ENCODE assay signal across 16 cellular contexts in the genomic region with DNA sequence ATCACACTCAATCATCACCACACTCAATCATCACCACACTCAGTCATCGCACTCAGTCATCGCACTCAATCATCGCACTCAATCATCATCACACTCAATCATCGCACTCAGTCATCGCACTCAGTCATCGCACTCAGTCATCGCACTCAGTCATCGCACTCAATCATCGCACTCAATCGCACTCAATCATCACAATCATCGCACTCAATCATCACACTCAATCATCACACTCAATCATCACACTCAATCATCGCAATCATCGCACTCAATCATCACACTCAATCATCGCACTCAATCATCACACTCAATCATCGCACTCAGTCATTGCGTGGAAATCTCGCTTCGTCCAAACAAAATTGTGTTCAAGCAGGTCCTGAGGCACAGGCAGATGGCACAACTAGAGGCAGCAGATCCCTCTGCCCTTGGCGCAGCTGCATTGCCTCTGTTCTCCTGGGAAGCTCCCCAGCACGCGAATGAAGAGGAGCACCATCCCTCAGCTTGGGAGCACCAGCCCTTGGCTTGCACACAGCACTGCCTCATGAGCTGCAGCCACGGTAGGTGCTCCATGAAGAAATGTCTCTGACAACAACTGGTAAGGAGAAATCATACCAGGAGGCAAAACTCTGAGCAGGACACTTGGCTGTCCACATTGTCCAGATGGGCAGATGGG.
DNase-seq lines count a peak whose midpoint lies in the region; ATAC-seq, FAIRE-seq and TF ChIP-seq lines count a peak whose summit lies in the region.
"Had no signal": no experiment of that assay in that cellular context is flagged by ENCODE, and none has a peak within 500 bp of the region (broad histone marks: within the 10 kb centered on the region; RNA-seq: fewer than 3 reads in every experiment).

No MANE protein-coding gene starts in this region.

- in situ Hi-C loops in HepG2 (cut with HindIII; ENCODE audit: extremely low pct_ligation_motif_present, low pct_unique_long_range_greater_than_20kb): no loop called here

- no peaks in the 10 kb centered on the region for H3K9me3 ChIP-seq in HepG2 (ENCODE audit: low read length)
- H3K9me3 ChIP-seq in right lobe of liver: no peaks in the 10 kb centered on the region
- H3K9me3 ChIP-seq in spleen: peaks cover 0 to 9% (median under 1%) of the 10 kb centered on the region in 8 donors
- H3K9me3 ChIP-seq in gastroesophageal sphincter: no peaks in the 10 kb centered on the region

- H3K4me2 ChIP-seq in HepG2 (ENCODE audit: low read depth, low read length): no peak overlapping the region

- 93% methylated on average over 22 of the region's 22 CpGs for WGBS in HepG2 (ENCODE audit: low lambda C conversion rate)
- 80% methylated on average over 20 of the region's 22 CpGs for WGBS in right lobe of liver (ENCODE audit: insufficient coverage, low coverage, low lambda C conversion rate, missing lambda C conversion rate)
- WGBS in spleen, 5 donors: 79 to 93% (median 87%) methylated on average over 19 to 22 of the region's 22 CpGs
- 44 to 81% methylated on average over 6 to 16 of the region's 22 CpGs for WGBS in gastroesophageal sphincter (ENCODE audit: low coverage in 1 of 2), 2 donors

- ATAC-seq in HepG2 (no peak), right lobe of liver (no peak), GM18520 (IDR thresholded peaks at IDR 0.05; ENCODE audit: unreplicated experiment) (no peak), gastroesophageal sphincter (no peak)

- H2AFZ ChIP-seq in HepG2 (ENCODE audit: low read length): no peak overlapping the region
- H2AFZ ChIP-seq: GM23248 had no signal

- TF ChIP-seq EP300 in HepG2 (IDR thresholded peaks at IDR 0.05; ENCODE audit: low read depth in 2 of 2, low read length in 2 of 2): no peak
- no peak for TF ChIP-seq EP300 in HepG2 (CRISPR knock-in tag; IDR thresholded peaks at IDR 0.05; ENCODE audit: borderline replicate concordance)
- TF ChIP-seq EP300 in gastroesophageal sphincter (IDR thresholded peaks at IDR 0.05): no peak

- no peaks in the 10 kb centered on the region for H3K27me3 ChIP-seq in HepG2 (ENCODE audit: control insufficient read depth in 1 of 2, insufficient read depth in 2 of 2, low read length in 2 of 2)
- H3K27me3 ChIP-seq in right lobe of liver: no peaks in the 10 kb centered on the region
- H3K27me3 ChIP-seq in bronchial epithelial cell (ENCODE audit: control insufficient read depth, insufficient read depth, low read length): no peaks in the 10 kb centered on the region
- no peaks in the 10 kb centered on the region for H3K27me3 ChIP-seq in spleen (replicated peaks in 1 of 7)
- H3K27me3 ChIP-seq in gastroesophageal sphincter: no peaks in the 10 kb centered on the region
- H3K27me3 ChIP-seq: BLaER1 had no signal

- BruUV-seq in HepG2 (replicated peaks; lab: Mats Ljungman, UMichigan): no TSS peak

- intact Hi-C loops in HepG2 (cut with micrococcal nuclease; ENCODE audit: unreplicated experiment): no loop called here
- intact Hi-C loops in right lobe of liver (cut with DNase I): no loop called here
- intact Hi-C loops in spleen (cut with DNase I; ENCODE audit: low total_unique reads): no loop called here

- DNase-seq in HepG2 (ENCODE audit: low spot score) (no peak), right lobe of liver (no peak), bronchial epithelial cell (ENCODE audit: low read depth) (no peak), spleen (peak; percentile 64), NCI-H82 treated with DMSO at 0.1 percent for 48 hours (lab: John Stamatoyannopoulos, UW; ENCODE audit: unreplicated experiment) (no peak)
- DNase-seq: 8988T; AML-193; Calu3; CD4-positive, alpha-beta T cell; DMS 273 treated with DMSO at 0.1 percent for 48 hours; GM23248; H7; Karpas-422 had no signal

- no peak overlapping the region for H3K9ac ChIP-seq in HepG2 (ENCODE audit: insufficient read depth, low read depth, low read length)
- H3K9ac ChIP-seq: BLaER1, GM23248 had no signal

- no peaks in the 10 kb centered on the region for H3K4me1 ChIP-seq in HepG2 (ENCODE audit: insufficient read depth, low read length)
- no peaks in the 10 kb centered on the region for H3K4me1 ChIP-seq in right lobe of liver
- H3K4me1 ChIP-seq in spleen: peaks cover 0 to 5% (median under 1%) of the 10 kb centered on the region in 6 donors
- H3K4me1 ChIP-seq in gastroesophageal sphincter: no peaks in the 10 kb centered on the region

- CTCF ChIA-PET in HepG2 (lab: Yijun Ruan, JAX; ENCODE audit: low intra/inter-chr PET ratio, low total read pairs): no interaction called here

- no peak for FAIRE-seq in HepG2 (lab: Jason Lieb, UNC)
- FAIRE-seq in bronchial epithelial cell (lab: Jason Lieb, UNC): peak; percentile 80

- TF ChIP-seq RAD21 in HepG2 (CRISPR knock-in tag; IDR thresholded peaks at IDR 0.05): no peak

- no peaks in the 10 kb centered on the region; the same call in 1 of the 2 replicates for H4K20me1 ChIP-seq in HepG2 (ENCODE audit: insufficient read depth, low read length)

- H3K36me3 ChIP-seq in HepG2 (replicated peaks in 1 of 2; ENCODE audit: control insufficient read depth in 1 of 2, insufficient read depth in 2 of 2, low read length in 2 of 2): peaks cover 7 to 16% of the 10 kb centered on the region in 2 experiments; a peak in 4 of 5 replicates
- H3K36me3 ChIP-seq in right lobe of liver: no peaks in the 10 kb centered on the region
- H3K36me3 ChIP-seq in bronchial epithelial cell (ENCODE audit: control insufficient read depth, insufficient read depth, low read length): no peaks in the 10 kb centered on the region
- peaks cover 0 to 19% (median 0%) of the 10 kb centered on the region in 6 donors for H3K36me3 ChIP-seq in spleen
- peaks cover 0 to 3% of the 10 kb centered on the region in 2 donors for H3K36me3 ChIP-seq in gastroesophageal sphincter

- no peak for TF ChIP-seq CTCF in HepG2 (CRISPR knock-in tag; IDR thresholded peaks at IDR 0.05)
- TF ChIP-seq CTCF in right lobe of liver (IDR thresholded peaks at IDR 0.05): no peak
- TF ChIP-seq CTCF in bronchial epithelial cell (IDR thresholded peaks at IDR 0.05; ENCODE audit: insufficient read depth, low read length, severe bottlenecking): no peak
- TF ChIP-seq CTCF in spleen (IDR thresholded peaks at IDR 0.05 in 8 of 11, conservative IDR thresholded peaks at IDR 0.05 in 3 of 11): no peak
- no peak for TF ChIP-seq CTCF in gastroesophageal sphincter (IDR thresholded peaks at IDR 0.05)

- no peak overlapping the region for H3K27ac ChIP-seq in HepG2 (ENCODE audit: extremely low read length, insufficient read depth, low read length)
- no peak overlapping the region for H3K27ac ChIP-seq in right lobe of liver
- H3K27ac ChIP-seq in spleen: no peak overlapping the region
- no peak overlapping the region for H3K27ac ChIP-seq in gastroesophageal sphincter
- H3K27ac ChIP-seq: BLaER1, GM23248 had no signal

- H3K79me2 ChIP-seq in HepG2 (ENCODE audit: insufficient read depth, low read length): no peaks in the 10 kb centered on the region

- H3K4me3 ChIP-seq in HepG2 (replicated peaks in 1 of 3; ENCODE audit: insufficient read depth in 1 of 3, low read depth in 2 of 3, low read length in 3 of 3): no peak overlapping the region
- no peak overlapping the region for H3K4me3 ChIP-seq in right lobe of liver
- no peak overlapping the region for H3K4me3 ChIP-seq in bronchial epithelial cell (ENCODE audit: low read depth, low read length)
- no peak overlapping the region for H3K4me3 ChIP-seq in spleen
- H3K4me3 ChIP-seq in gastroesophageal sphincter: no peak overlapping the region
- H3K4me3 ChIP-seq: BLaER1, GM23248 had no signal

- POLR2A ChIA-PET in HepG2 (lab: Yijun Ruan, JAX): no interaction called here

- no peak for TF ChIP-seq POLR2A in HepG2 (IDR thresholded peaks at IDR 0.05; ENCODE audit: insufficient read depth in 1 of 2, low read depth in 2 of 2, low read length in 2 of 2)
- TF ChIP-seq POLR2A in right lobe of liver (IDR thresholded peaks at IDR 0.05): no peak
- TF ChIP-seq POLR2A in spleen (IDR thresholded peaks at IDR 0.05): no peak
- TF ChIP-seq POLR2A in gastroesophageal sphincter (IDR thresholded peaks at IDR 0.05): no peak

TF ChIP-seq in HepG2, 621 proteins besides CTCF, POLR2A, EP300 and RAD21:
- TF ChIP-seq ZNF7 (CRISPR knock-in tag; IDR thresholded peaks at IDR 0.05) (no peak), ZNF263 (CRISPR knock-in tag; IDR thresholded peaks at IDR 0.05) (peak; percentile 84), BORCS8-MEF2B (CRISPR knock-in tag; IDR thresholded peaks at IDR 0.05) (no peak), CREB1 (IDR thresholded peaks at IDR 0.05) (peak; percentile 47; the same call in 1 of the 2 replicates), CREB1 (CRISPR knock-in tag; IDR thresholded peaks at IDR 0.05) (no peak)
